ENCODE assay signal across 9 cellular contexts in the genomic region with DNA sequence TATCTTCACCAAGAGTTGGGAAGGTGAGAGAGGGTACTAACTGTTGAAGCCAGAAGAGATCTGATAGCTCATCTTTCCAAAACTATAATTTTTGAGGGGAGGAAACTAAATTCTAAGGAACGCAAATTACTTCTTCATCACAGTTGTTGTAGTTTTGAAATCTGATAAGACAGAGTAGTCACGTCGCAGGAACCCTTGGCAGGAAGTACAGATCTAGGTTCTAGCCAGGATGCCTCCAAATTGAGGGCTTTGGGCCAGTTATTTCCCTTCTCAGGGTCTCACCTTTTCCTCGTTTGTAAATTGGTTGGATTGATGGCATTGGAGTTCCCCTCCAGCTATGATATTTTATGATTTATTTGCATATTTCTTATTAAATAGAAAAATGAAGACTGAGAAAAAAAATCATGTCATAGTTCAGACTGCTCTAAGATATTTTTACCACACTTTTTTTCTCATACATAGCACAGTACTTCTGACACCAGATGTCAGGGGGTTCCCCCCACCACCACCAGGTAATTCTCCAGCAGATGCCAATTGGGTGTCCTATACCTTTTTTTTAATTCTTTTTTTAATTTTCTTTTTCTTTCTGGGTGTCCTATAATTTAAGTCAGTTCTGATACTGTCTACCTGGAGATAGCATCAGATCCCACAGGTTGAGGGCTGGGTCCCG. TPM values are rescaled to one million over a fixed set of nuclear protein-coding genes. Genes with fewer than 3 reads are reported as not detected.
DNase-seq lines count a peak whose midpoint lies in the region; ATAC-seq and TF ChIP-seq lines count a peak whose summit lies in the region.
"Had no signal": no experiment of that assay in that cellular context is flagged by ENCODE, and none has a peak within 500 bp of the region (broad histone marks: within the 10 kb centered on the region; RNA-seq: fewer than 3 reads in every experiment).

No MANE protein-coding gene starts in this region.

- TF ChIP-seq CTCF in ascending aorta (IDR thresholded peaks at IDR 0.05) = no peak
- no peak for TF ChIP-seq CTCF in suprapubic skin (IDR thresholded peaks at IDR 0.05)
- no peak for TF ChIP-seq CTCF in SK-N-SH (IDR thresholded peaks at IDR 0.05)

- no peaks in the 10 kb centered on the region for H3K9me3 Mint-ChIP-seq in activated T-cell treated with anti-CD3 and anti-CD28 coated beads, Interleukin-2, amount 50 U/mL, for 72 hours
- peaks cover 1% of the 10 kb centered on the region for H3K9me3 Mint-ChIP-seq in memory B cell

- H3K36me3 ChIP-seq in ascending aorta (peaks cover 3 to 17% of the 10 kb centered on the region in 2 donors), suprapubic skin (peaks cover 4% of the 10 kb centered on the region), SK-N-SH (replicated peaks in 1 of 2; ENCODE audit: control insufficient read depth in 1 of 2, insufficient read depth in 2 of 2, low read length in 1 of 2) (peaks cover 0 to 18% of the 10 kb centered on the region in 2 experiments)

- no peaks in the 10 kb centered on the region for H3K9me3 ChIP-seq in ascending aorta
- no peaks in the 10 kb centered on the region for H3K9me3 ChIP-seq in suprapubic skin
- no peaks in the 10 kb centered on the region for H3K9me3 ChIP-seq in SK-N-SH

- CTCF ChIA-PET in SK-N-SH (lab: Yijun Ruan, JAX) = interaction anchor here (1.6 kb wide), 1 partner anchor 17 kb away, joined by 3 read pairs; no protein-coding TSS in a partner anchor

- peaks cover 13 to 36% of the 10 kb centered on the region in 2 donors for H3K36me3 Mint-ChIP-seq in activated T-cell treated with anti-CD3 and anti-CD28 coated beads, Interleukin-2, amount 50 U/mL, for 72 hours (ENCODE audit: insufficient read depth in 2 of 2)
- H3K36me3 Mint-ChIP-seq in memory B cell = peaks cover 32% of the 10 kb centered on the region

- H3K9ac ChIP-seq in SK-N-SH = no peak overlapping the region

- H3K4me2 ChIP-seq in SK-N-SH = no peak overlapping the region

- no peak overlapping the region for H2AFZ ChIP-seq in SK-N-SH (ENCODE audit: low read depth)

- no peaks in the 10 kb centered on the region for H3K9me2 ChIP-seq in SK-N-SH

- DNase-seq in activated T-cell treated with anti-CD3 and anti-CD28 coated beads, Interleukin-2, amount 50 U/mL, for 72 hours = no peak
- DNase-seq in activated T-cell treated with anti-CD3 and anti-CD28 coated beads for 4 hours = no peak
- DNase-seq in ascending aorta (ENCODE audit: low spot score in 2 of 2) = no peak
- no peak for DNase-seq in memory B cell (ENCODE audit: low spot score in 2 of 2)
- DNase-seq in suprapubic skin (ENCODE audit: low spot score in 2 of 2) = no peak
- no peak for DNase-seq in SK-N-SH

- POLR2A ChIA-PET in SK-N-SH (lab: Yijun Ruan, JAX) = no interaction called here

- H3K4me3 Mint-ChIP-seq in activated T-cell treated with anti-CD3 and anti-CD28 coated beads, Interleukin-2, amount 50 U/mL, for 72 hours = peak overlapping the region in 1 of 2 donors; percentile 60
- no peak overlapping the region for H3K4me3 Mint-ChIP-seq in memory B cell
- H3K4me3 Mint-ChIP-seq: IgD-negative memory B cell had no signal

- H3K4me1 Mint-ChIP-seq in activated T-cell treated with anti-CD3 and anti-CD28 coated beads, Interleukin-2, amount 50 U/mL, for 72 hours (ENCODE audit: low read depth) = peaks cover 49% of the 10 kb centered on the region
- H3K4me1 Mint-ChIP-seq in memory B cell = peaks cover 7% of the 10 kb centered on the region

- H4K20me1 ChIP-seq in SK-N-SH (ENCODE audit: insufficient read depth) = no peaks in the 10 kb centered on the region

- TF ChIP-seq EP300 in suprapubic skin (IDR thresholded peaks at IDR 0.05) (no peak), SK-N-SH (IDR thresholded peaks at IDR 0.05; ENCODE audit: borderline replicate concordance in 1 of 2, low read depth in 1 of 2, low read length in 1 of 2) (no peak)

- peaks cover 14% of the 10 kb centered on the region for H3K79me2 ChIP-seq in SK-N-SH (ENCODE audit: insufficient read depth)

- H3K27me3 Mint-ChIP-seq in activated T-cell treated with anti-CD3 and anti-CD28 coated beads, Interleukin-2, amount 50 U/mL, for 72 hours (ENCODE audit: low read depth) = no peaks in the 10 kb centered on the region
- no peaks in the 10 kb centered on the region for H3K27me3 Mint-ChIP-seq in memory B cell
- H3K27me3 Mint-ChIP-seq: IgD-negative memory B cell had no signal

- WGBS in suprapubic skin = 45% methylated on average over 5 of the region's 5 CpGs
- WGBS in SK-N-SH (ENCODE audit: low lambda C conversion rate) = 85% methylated on average over 5 of the region's 5 CpGs

- TF ChIP-seq POLR2A in suprapubic skin (IDR thresholded peaks at IDR 0.05) = no peak

- H3F3A ChIP-seq in SK-N-SH (replicated peaks; ENCODE audit: insufficient read depth) = peaks cover 14% of the 10 kb centered on the region

- H3K27ac Mint-ChIP-seq in activated T-cell treated with anti-CD3 and anti-CD28 coated beads, Interleukin-2, amount 50 U/mL, for 72 hours = peak overlapping the region; percentile 82
- H3K27ac Mint-ChIP-seq in memory B cell = no peak overlapping the region

- H3K4me3 ChIP-seq in ascending aorta = no peak overlapping the region
- H3K4me3 ChIP-seq in suprapubic skin = no peak overlapping the region
- no peak overlapping the region for H3K4me3 ChIP-seq in SK-N-SH (ENCODE audit: low read depth in 2 of 2, low read length in 1 of 2)

- intact Hi-C loops in ascending aorta (cut with DNase I) = no loop called here

- peak in 1 of 2 donors; percentile 39 for ATAC-seq in activated T-cell treated with anti-CD3 and anti-CD28 coated beads, Interleukin-2, amount 50 U/mL, for 72 hours (replicated peaks in 1 of 2)
- ATAC-seq in memory B cell (ENCODE audit: low read depth) (peak; percentile 39), HG03354 (IDR thresholded peaks at IDR 0.05; ENCODE audit: poor library complexity, severe bottlenecking, unreplicated experiment) (no peak), GM21381 (IDR thresholded peaks at IDR 0.05; ENCODE audit: unreplicated experiment) (no peak)

- peaks cover 0 to 23% of the 10 kb centered on the region in 2 donors for H3K4me1 ChIP-seq in ascending aorta
- peaks cover 50% of the 10 kb centered on the region for H3K4me1 ChIP-seq in suprapubic skin
- no peaks in the 10 kb centered on the region; a peak in 1 of 4 replicates for H3K4me1 ChIP-seq in SK-N-SH (ENCODE audit: control insufficient read depth in 1 of 2, insufficient read depth in 2 of 2, low read depth in 1 of 2, low read length in 1 of 2)

- no peaks in the 10 kb centered on the region for H3K27me3 ChIP-seq in ascending aorta
- no peaks in the 10 kb centered on the region for H3K27me3 ChIP-seq in suprapubic skin
- no peaks in the 10 kb centered on the region for H3K27me3 ChIP-seq in SK-N-SH (ENCODE audit: insufficient read depth)

- no peak for TF ChIP-seq RAD21 in SK-N-SH (IDR thresholded peaks at IDR 0.05; ENCODE audit: low read length)

- H3K27ac ChIP-seq in ascending aorta (peak overlapping the region; percentile 49 to 63), suprapubic skin (peak overlapping the region; percentile 22), SK-N-SH (ENCODE audit: low read depth in 2 of 2, low read length in 1 of 2) (no peak overlapping the region)

TF ChIP-seq in SK-N-SH, 30 proteins besides CTCF, POLR2A, EP300 and RAD21 (continues in another document):
- TF ChIP-seq FOSL2 (IDR thresholded peaks at IDR 0.05; ENCODE audit: borderline replicate concordance, low read depth) (no peak), RCOR1 (IDR thresholded peaks at IDR 0.05; ENCODE audit: low read length) (no peak), POLR2AphosphoS5 (IDR thresholded peaks at IDR 0.05; ENCODE audit: low read depth, low read length) (no peak), EZH2phosphoT487 (IDR thresholded peaks at IDR 0.05; ENCODE audit: borderline replicate concordance, low read depth) (no peak), CHD2 (IDR thresholded peaks at IDR 0.05; ENCODE audit: low read length, partially characterized antibody) (no peak), TCF12 (IDR thresholded peaks at IDR 0.05) (no peak), NRF1 (IDR thresholded peaks at IDR 0.05; ENCODE audit: low read depth, low read length) (no peak), MXI1 (IDR thresholded peaks at IDR 0.05; ENCODE audit: low read depth, low read length) (no peak), JUND (IDR thresholded peaks at IDR 0.05) (no peak)
- TF ChIP-seq, protein P1, sequence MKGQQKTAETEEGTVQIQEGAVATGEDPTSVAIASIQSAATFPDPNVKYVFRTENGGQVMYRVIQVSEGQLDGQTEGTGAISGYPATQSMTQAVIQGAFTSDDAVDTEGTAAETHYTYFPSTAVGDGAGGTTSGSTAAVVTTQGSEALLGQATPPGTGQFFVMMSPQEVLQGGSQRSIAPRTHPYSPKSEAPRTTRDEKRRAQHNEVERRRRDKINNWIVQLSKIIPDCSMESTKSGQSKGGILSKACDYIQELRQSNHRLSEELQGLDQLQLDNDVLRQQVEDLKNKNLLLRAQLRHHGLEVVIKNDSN (IDR thresholded peaks at IDR 0.05; ENCODE audit: borderline replicate concordance, low read depth) = no peak
- TF ChIP-seq, protein P2, sequence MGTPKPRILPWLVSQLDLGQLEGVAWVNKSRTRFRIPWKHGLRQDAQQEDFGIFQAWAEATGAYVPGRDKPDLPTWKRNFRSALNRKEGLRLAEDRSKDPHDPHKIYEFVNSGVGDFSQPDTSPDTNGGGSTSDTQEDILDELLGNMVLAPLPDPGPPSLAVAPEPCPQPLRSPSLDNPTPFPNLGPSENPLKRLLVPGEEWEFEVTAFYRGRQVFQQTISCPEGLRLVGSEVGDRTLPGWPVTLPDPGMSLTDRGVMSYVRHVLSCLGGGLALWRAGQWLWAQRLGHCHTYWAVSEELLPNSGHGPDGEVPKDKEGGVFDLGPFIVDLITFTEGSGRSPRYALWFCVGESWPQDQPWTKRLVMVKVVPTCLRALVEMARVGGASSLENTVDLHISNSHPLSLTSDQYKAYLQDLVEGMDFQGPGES (IDR thresholded peaks at IDR 0.05; ENCODE audit: low read depth, low read length) = no peak

RNA-seq across cellular contexts. Expression of a gene that starts 32.3 kb away (rescaled TPM):
- total RNA-seq in activated T-cell treated with anti-CD3 and anti-CD28 coated beads, Interleukin-2, amount 50 U/mL, for 72 hours = 10 to 100 TPM; 24.4 to 30.6 TPM
- total RNA-seq in ascending aorta (17.0 TPM), suprapubic skin (10 to 100 TPM in 1 of 4 donors, 1 to 10 TPM in 3; 4.5 to 12.1 (median 7.1) TPM)
- polyA plus RNA-seq in SK-N-SH (2012; rRNA removed) = 7.6 and 11.2 TPM in 2 replicates
- 9.1 and 10.1 TPM in 2 replicates for polyA plus RNA-seq in SK-N-SH (2012; cell fraction: cytosol; rRNA removed)
- 8.6 and 15.1 TPM in 2 replicates for polyA plus RNA-seq in SK-N-SH (2012; cell fraction: nucleus; rRNA removed)

RNA-seq across cellular contexts. Expression of a gene that starts 55.7 kb away (rescaled TPM):
- 100 to 1,000 TPM; 122 to 157 TPM for total RNA-seq in activated T-cell treated with anti-CD3 and anti-CD28 coated beads, Interleukin-2, amount 50 U/mL, for 72 hours
- total RNA-seq in ascending aorta = 25.1 TPM
- total RNA-seq in suprapubic skin = 10 to 100 TPM; 11.0 to 12.9 (median 12.5) TPM
- polyA plus RNA-seq in SK-N-SH (2012; rRNA removed) = 4.7 and 5.4 TPM in 2 replicates
- polyA plus RNA-seq in SK-N-SH (2012; cell fraction: cytosol; rRNA removed) = 8.9 and 12.6 TPM in 2 replicates
- polyA plus RNA-seq in SK-N-SH (2012; cell fraction: nucleus; rRNA removed) = 1.9 and 6.2 TPM in 2 replicates

Comparison
In these comparisons a context has a peak if more than half of its experiments do, and no peak if none do; other contexts are left out.
1. H3K27ac ChIP-seq: peak in ascending aorta (2 of 2) and suprapubic skin (single experiment); none in SK-N-SH (0 of 2).